26 cellular contexts compared by ENCODE assay signal in the genomic region with DNA sequence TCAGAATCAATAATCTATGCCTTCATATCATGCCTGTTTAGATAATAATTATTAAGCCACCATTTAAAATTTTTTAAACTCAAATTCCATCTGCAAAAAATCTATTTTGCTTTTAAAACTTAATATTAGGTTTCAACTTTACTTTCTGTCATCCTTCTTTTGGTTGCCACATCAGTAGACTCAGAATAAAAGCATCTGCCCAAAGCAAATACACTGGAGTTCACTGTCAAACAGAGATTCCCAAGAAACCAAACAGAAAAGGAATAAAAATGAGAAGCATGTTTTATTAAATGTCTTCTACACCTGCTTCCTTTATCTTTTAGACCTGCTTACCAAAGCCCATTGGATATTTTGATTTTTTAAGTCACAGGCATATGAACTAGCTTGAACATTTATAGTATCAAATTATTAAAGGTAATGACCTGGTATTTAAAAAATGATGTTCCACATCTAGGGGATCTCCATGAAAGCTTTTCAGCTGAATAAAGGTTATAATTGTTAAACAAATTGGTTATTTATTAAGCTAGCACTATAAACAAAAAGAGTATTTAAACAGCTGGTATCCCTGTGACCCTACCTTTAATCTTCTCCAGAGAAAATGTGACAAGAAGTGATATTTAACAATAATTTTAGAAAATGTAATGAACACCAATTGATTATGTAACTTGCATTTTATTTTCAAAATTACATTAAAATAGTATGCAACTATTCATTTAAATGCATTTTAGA.
A peak's percentile ranks its signal among the peaks of the same experiment; 100 is the strongest.
DNase-seq lines count a peak whose midpoint lies in the region; ATAC-seq and TF ChIP-seq lines count a peak whose summit lies in the region.
"Had no signal": no experiment of that assay in that cellular context is flagged by ENCODE, and none has a peak within 500 bp of the region (broad histone marks: within the 10 kb centered on the region; RNA-seq: fewer than 3 reads in every experiment).

No MANE protein-coding gene starts in this region.

- no peak overlapping the region for H3K4me3 ChIP-seq in smooth muscle cell
- H3K4me3 ChIP-seq: ascending aorta, HAP-1, spleen, testis had no signal

- H4K20me1 ChIP-seq in smooth muscle cell (ENCODE audit: low read depth), result peaks cover 5% of the 10 kb centered on the region

- no peaks in the 10 kb centered on the region for H3K9me3 ChIP-seq in smooth muscle cell (replicated peaks; ENCODE audit: low read depth)
- H3K9me3 ChIP-seq: ascending aorta, HAP-1, spleen, testis had no signal

- DNase-seq in AG20443 (ENCODE audit: low spot score) (peak; percentile 10), NCI-H146 (lab: John Stamatoyannopoulos, UW) (peak; percentile 93), SHP77 (lab: John Stamatoyannopoulos, UW) (peak; percentile 42 to 57), left lobe of liver (ENCODE audit: low spot score) (no peak), smooth muscle cell (lab: John Stamatoyannopoulos, UW; ENCODE audit: unreplicated experiment) (no peak), HCEC 1CT (no peak)
- DNase-seq: activated CD4-positive, alpha-beta T cell treated with anti-CD3 and anti-CD28 coated beads for 4 hours; activated CD8-positive, alpha-beta T cell treated with anti-CD3 and anti-CD28 coated beads, Interleukin-2, amount 10 ng/mL, durations not matched to agents 7 days and 5 days; activated naive CD4-positive, alpha-beta T cell treated with anti-CD3 and anti-CD28 coated beads, Interleukin-2, amount 50 U/mL, for 16 hours; CD4-positive, alpha-beta memory T cell; NCI-H2029; NCI-H524 treated with DMSO at 0.1 percent for 48 hours; posterior cingulate gyrus; right cardiac atrium; RPMI8226; spleen; stimulated activated CD4-positive, alpha-beta T cell treated with anti-CD3 and anti-CD28 coated beads, Interleukin-2, amount 100 ng/mL, for 24 hours; stimulated activated naive CD8-positive, alpha-beta T cell treated with anti-CD3 and anti-CD28 coated beads, Interleukin-15, Interleukin-2, amounts not matched to agents 100 U/mL and 50 U/mL, for 24 hours; T1000; testis; WERI-Rb-1 had no signal

- peaks cover 99% of the 10 kb centered on the region for H3K79me2 ChIP-seq in smooth muscle cell (ENCODE audit: low read depth)

- no peaks in the 10 kb centered on the region for H3K4me1 ChIP-seq in smooth muscle cell (ENCODE audit: low read depth)
- H3K4me1 ChIP-seq: ascending aorta, HAP-1, spleen, testis had no signal

- H3K27me3 ChIP-seq in smooth muscle cell (ENCODE audit: low read depth), result no peaks in the 10 kb centered on the region
- H3K27me3 ChIP-seq: ascending aorta, spleen, testis had no signal

- H3K9ac ChIP-seq in smooth muscle cell (ENCODE audit: low read depth), result no peak overlapping the region

- no peaks in the 10 kb centered on the region for H3K36me3 ChIP-seq in smooth muscle cell (ENCODE audit: low read depth)
- H3K36me3 ChIP-seq: ascending aorta, HAP-1, spleen, WERI-Rb-1 had no signal

- H3F3A ChIP-seq in smooth muscle cell (ENCODE audit: low read depth), result no peaks in the 10 kb centered on the region

- no peak overlapping the region for H2AFZ ChIP-seq in smooth muscle cell (ENCODE audit: low read depth)

- ATAC-seq in left lobe of liver, result peak; percentile 56
- ATAC-seq in GM21717 (IDR thresholded peaks at IDR 0.05; ENCODE audit: unreplicated experiment), result no peak
- no peak for ATAC-seq in GM18907 (IDR thresholded peaks at IDR 0.05; ENCODE audit: unreplicated experiment)
- ATAC-seq: activated CD8-positive, alpha-beta T cell treated with anti-CD3 and anti-CD28 coated beads, Interleukin-2, amount 10 ng/mL, durations not matched to agents 7 days and 5 days; activated T-helper 17 cell treated with anti-CD3 and anti-CD28 coated beads, Interleukin-2, amount 50 U/mL, for 72 hours; right cardiac atrium; stimulated activated naive CD8-positive, alpha-beta T cell treated with anti-CD3 and anti-CD28 coated beads, Interleukin-15, Interleukin-2, amounts not matched to agents 100 U/mL and 50 U/mL, for 24 hours had no signal

- no peak overlapping the region for H3K4me2 ChIP-seq in smooth muscle cell

- TF ChIP-seq CTCF in smooth muscle cell (IDR thresholded peaks at IDR 0.05; ENCODE audit: borderline replicate concordance, insufficient read depth, poor library complexity, severe bottlenecking), result no peak

- no peak overlapping the region for H3K27ac ChIP-seq in smooth muscle cell (ENCODE audit: low read depth)
- H3K27ac ChIP-seq: ascending aorta, spleen, testis, WERI-Rb-1 had no signal

Comparison
In these comparisons a context has a peak if more than half of its experiments do, and no peak if none do; other contexts are left out.
1. DNase-seq: peak in AG20443 (single experiment), NCI-H146 (single experiment) and SHP77 (2 of 2); none in left lobe of liver (single experiment), smooth muscle cell (single experiment) and HCEC 1CT (single experiment).